1 cellular context compared by ENCODE assay signal in the genomic region with DNA sequence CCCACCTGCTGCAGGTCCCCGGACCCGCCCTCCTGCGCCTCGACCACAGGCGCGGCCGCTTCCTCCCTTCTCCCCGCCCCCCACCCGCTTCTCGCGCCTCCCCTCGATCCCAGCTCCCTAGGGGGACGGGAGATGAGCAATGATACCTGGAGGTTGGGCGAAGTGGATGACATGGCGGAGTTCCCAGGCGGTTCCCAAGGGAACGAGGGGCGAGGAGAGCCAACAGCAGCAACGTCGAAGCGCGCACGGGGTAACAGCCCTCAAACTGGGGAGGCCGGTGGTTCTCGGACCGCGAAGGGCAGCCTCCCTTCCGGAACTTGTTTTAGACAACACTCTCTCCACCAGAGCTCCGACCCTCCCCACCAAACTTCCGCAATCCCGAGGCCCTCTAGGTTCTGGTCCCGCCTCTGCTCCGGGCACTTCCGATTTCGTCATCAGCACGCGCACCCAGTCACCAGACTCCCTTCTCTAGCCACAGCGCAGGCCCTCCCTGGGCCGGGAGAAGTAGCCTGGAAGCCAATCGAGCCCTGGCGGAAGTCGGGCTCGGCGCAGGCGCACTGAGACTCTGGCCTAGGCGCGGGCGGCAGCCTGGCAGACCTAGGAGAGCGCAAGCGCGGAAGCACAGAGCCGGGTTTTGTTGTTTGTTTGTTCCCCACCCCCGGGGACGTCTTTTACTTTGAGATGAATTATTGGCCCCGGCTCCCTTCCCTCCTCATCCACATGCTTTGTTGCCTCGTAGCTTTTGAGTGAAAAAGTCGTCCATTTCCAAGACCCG.
A peak's percentile ranks its signal among the peaks of the same experiment; 100 is the strongest.
TF ChIP-seq lines count a peak whose summit lies in the region.

A gene (minus strand): TSS at position 390 of the 775 bp plus-strand sequence. CDS start 217 bp downstream, at position 173.

TF ChIP-seq in HCT116, 20 proteins besides CTCF, POLR2A, EP300 and RAD21:
- TF ChIP-seq, protein P1, sequence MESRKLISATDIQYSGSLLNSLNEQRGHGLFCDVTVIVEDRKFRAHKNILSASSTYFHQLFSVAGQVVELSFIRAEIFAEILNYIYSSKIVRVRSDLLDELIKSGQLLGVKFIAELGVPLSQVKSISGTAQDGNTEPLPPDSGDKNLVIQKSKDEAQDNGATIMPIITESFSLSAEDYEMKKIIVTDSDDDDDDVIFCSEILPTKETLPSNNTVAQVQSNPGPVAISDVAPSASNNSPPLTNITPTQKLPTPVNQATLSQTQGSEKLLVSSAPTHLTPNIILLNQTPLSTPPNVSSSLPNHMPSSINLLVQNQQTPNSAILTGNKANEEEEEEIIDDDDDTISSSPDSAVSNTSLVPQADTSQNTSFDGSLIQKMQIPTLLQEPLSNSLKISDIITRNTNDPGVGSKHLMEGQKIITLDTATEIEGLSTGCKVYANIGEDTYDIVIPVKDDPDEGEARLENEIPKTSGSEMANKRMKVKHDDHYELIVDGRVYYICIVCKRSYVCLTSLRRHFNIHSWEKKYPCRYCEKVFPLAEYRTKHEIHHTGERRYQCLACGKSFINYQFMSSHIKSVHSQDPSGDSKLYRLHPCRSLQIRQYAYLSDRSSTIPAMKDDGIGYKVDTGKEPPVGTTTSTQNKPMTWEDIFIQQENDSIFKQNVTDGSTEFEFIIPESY (IDR thresholded peaks at IDR 0.05; ENCODE audit: extremely low read depth, insufficient replicate concordance, low read length): no peak
- TF ChIP-seq ZFX (IDR thresholded peaks at IDR 0.05): peak; percentile 96
- TF ChIP-seq YY1 (IDR thresholded peaks at IDR 0.05; ENCODE audit: extremely low read depth, insufficient replicate concordance, low read depth, low read length): peak; percentile 2
- TF ChIP-seq, protein P2, sequence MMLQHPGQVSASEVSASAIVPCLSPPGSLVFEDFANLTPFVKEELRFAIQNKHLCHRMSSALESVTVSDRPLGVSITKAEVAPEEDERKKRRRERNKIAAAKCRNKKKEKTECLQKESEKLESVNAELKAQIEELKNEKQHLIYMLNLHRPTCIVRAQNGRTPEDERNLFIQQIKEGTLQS (IDR thresholded peaks at IDR 0.05): no peak
- peak; percentile 61; the same call in 1 of the 2 replicates for TF ChIP-seq EGR1 (IDR thresholded peaks at IDR 0.05; ENCODE audit: low read depth)
- no peak for TF ChIP-seq FOSL1 (IDR thresholded peaks at IDR 0.05; ENCODE audit: low read depth)
- TF ChIP-seq EZH2 (IDR thresholded peaks at IDR 0.05): no peak
- TF ChIP-seq SP1 (IDR thresholded peaks at IDR 0.05; ENCODE audit: low read depth): peak; percentile 96
- peak; percentile 63; the same call in 1 of the 2 replicates for TF ChIP-seq CBX3 (IDR thresholded peaks at IDR 0.05; ENCODE audit: low read depth)
- peak; percentile 95 for TF ChIP-seq SIN3A (IDR thresholded peaks at IDR 0.05; ENCODE audit: low read depth)
- TF ChIP-seq ZNF274 (IDR thresholded peaks at IDR 0.05; ENCODE audit: low read depth, low read length): no peak
- peak; percentile 92 for TF ChIP-seq SRF (IDR thresholded peaks at IDR 0.05; ENCODE audit: low read depth)
- TF ChIP-seq, protein P3, sequence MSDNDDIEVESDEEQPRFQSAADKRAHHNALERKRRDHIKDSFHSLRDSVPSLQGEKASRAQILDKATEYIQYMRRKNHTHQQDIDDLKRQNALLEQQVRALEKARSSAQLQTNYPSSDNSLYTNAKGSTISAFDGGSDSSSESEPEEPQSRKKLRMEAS (IDR thresholded peaks at IDR 0.05): peak; percentile 79
- no peak for TF ChIP-seq EZH2phosphoT487 (IDR thresholded peaks at IDR 0.05; ENCODE audit: borderline replicate concordance)
- no peak for TF ChIP-seq JUND (IDR thresholded peaks at IDR 0.05)
- peak; percentile 99 for TF ChIP-seq ELF1 (IDR thresholded peaks at IDR 0.05; ENCODE audit: borderline replicate concordance, low read depth)
- peak; percentile 84 for TF ChIP-seq POLR2AphosphoS5 (IDR thresholded peaks at IDR 0.05; ENCODE audit: low read depth, low read length)
- TF ChIP-seq, protein P4, sequence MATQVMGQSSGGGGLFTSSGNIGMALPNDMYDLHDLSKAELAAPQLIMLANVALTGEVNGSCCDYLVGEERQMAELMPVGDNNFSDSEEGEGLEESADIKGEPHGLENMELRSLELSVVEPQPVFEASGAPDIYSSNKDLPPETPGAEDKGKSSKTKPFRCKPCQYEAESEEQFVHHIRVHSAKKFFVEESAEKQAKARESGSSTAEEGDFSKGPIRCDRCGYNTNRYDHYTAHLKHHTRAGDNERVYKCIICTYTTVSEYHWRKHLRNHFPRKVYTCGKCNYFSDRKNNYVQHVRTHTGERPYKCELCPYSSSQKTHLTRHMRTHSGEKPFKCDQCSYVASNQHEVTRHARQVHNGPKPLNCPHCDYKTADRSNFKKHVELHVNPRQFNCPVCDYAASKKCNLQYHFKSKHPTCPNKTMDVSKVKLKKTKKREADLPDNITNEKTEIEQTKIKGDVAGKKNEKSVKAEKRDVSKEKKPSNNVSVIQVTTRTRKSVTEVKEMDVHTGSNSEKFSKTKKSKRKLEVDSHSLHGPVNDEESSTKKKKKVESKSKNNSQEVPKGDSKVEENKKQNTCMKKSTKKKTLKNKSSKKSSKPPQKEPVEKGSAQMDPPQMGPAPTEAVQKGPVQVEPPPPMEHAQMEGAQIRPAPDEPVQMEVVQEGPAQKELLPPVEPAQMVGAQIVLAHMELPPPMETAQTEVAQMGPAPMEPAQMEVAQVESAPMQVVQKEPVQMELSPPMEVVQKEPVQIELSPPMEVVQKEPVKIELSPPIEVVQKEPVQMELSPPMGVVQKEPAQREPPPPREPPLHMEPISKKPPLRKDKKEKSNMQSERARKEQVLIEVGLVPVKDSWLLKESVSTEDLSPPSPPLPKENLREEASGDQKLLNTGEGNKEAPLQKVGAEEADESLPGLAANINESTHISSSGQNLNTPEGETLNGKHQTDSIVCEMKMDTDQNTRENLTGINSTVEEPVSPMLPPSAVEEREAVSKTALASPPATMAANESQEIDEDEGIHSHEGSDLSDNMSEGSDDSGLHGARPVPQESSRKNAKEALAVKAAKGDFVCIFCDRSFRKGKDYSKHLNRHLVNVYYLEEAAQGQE (IDR thresholded peaks at IDR 0.05; ENCODE audit: low read depth): no peak
- no peak for TF ChIP-seq TCF7L2 (IDR thresholded peaks at IDR 0.05; ENCODE audit: borderline replicate concordance, extremely low read depth, insufficient read depth, insufficient read length)
- no peak for TF ChIP-seq CEBPB (IDR thresholded peaks at IDR 0.05; ENCODE audit: low read depth)
